ENCODE assay signal across 9 cellular contexts in genomic region chr3:53238051-53238850, GRCh38. TPM values are rescaled to one million over a fixed set of nuclear protein-coding genes. Genes with fewer than 3 reads are reported as not detected.
DNase-seq lines count a peak whose midpoint lies in the region; ATAC-seq and TF ChIP-seq lines count a peak whose summit lies in the region.
"Had no signal": no experiment of that assay in that cellular context is flagged by ENCODE, and none has a peak within 500 bp of the region (broad histone marks: within the 10 kb centered on the region; RNA-seq: fewer than 3 reads in every experiment).

No MANE protein-coding gene starts in this region.

- ATAC-seq in SK-N-SH treated with all-trans-retinoic acid at 6 μM for 48 hours (peak; percentile 93), HG02970 (IDR thresholded peaks at IDR 0.05; ENCODE audit: low FRiP score, unreplicated experiment) (no peak)

- H3K4me3 ChIP-seq in foreskin fibroblast (ENCODE audit: low read depth in 1 of 2, low read length in 2 of 2) = no peak overlapping the region

- DNase-seq in NCI-H1105 treated with DMSO at 0.1 percent for 48 hours (lab: John Stamatoyannopoulos, UW) (peak; percentile 18), NCI-H1105 (lab: John Stamatoyannopoulos, UW) (no peak), foreskin fibroblast (peak; percentile 86 to 93), smooth muscle cell of the brain vasculature (ENCODE audit: low read depth, low spot score) (peak; percentile 60), occipital lobe (lab: John Stamatoyannopoulos, UW) (no peak)
- DNase-seq in stimulated activated naive CD4-positive, alpha-beta T cell treated with Interleukin-2 at 50 U/mL for 16 hours (lab: John Stamatoyannopoulos, UW) = no peak
- DNase-seq: immature natural killer cell had no signal

- no peak for TF ChIP-seq CTCF in foreskin fibroblast (IDR thresholded peaks at IDR 0.05; ENCODE audit: low read depth, low read length)

TF ChIP-seq in SK-N-SH treated with all-trans-retinoic acid at 6 μM for 48 hours, 23 proteins besides CTCF, POLR2A, EP300 and RAD21:
- TF ChIP-seq ZFP3 (CRISPR knock-in tag; IDR thresholded peaks at IDR 0.05) (peak; percentile 51; the same call in 1 of the 2 replicates), CSDC2 (CRISPR knock-in tag; IDR thresholded peaks at IDR 0.05) (peak; percentile 32; the same call in 1 of the 2 replicates), POU6F1 (CRISPR knock-in tag; IDR thresholded peaks at IDR 0.05; ENCODE audit: borderline replicate concordance, low read depth) (no peak), ZFP30 (CRISPR knock-in tag; IDR thresholded peaks at IDR 0.05) (0 out of 2 replicates have a peak, but pooled peaks have one; percentile 24), ISL1 (CRISPR knock-in tag; IDR thresholded peaks at IDR 0.05) (peak; percentile 78)
- TF ChIP-seq, protein P1, sequence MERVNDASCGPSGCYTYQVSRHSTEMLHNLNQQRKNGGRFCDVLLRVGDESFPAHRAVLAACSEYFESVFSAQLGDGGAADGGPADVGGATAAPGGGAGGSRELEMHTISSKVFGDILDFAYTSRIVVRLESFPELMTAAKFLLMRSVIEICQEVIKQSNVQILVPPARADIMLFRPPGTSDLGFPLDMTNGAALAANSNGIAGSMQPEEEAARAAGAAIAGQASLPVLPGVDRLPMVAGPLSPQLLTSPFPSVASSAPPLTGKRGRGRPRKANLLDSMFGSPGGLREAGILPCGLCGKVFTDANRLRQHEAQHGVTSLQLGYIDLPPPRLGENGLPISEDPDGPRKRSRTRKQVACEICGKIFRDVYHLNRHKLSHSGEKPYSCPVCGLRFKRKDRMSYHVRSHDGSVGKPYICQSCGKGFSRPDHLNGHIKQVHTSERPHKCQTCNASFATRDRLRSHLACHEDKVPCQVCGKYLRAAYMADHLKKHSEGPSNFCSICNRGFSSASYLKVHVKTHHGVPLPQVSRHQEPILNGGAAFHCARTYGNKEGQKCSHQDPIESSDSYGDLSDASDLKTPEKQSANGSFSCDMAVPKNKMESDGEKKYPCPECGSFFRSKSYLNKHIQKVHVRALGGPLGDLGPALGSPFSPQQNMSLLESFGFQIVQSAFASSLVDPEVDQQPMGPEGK (CRISPR knock-in tag; IDR thresholded peaks at IDR 0.05; ENCODE audit: borderline replicate concordance) = no peak

RNA-seq across cellular contexts. Expression of gene TKT, which starts 17.6 kb away (rescaled TPM):
- 157 TPM for total RNA-seq in occipital lobe

Comparison
In these comparisons a context has a peak if more than half of its experiments do, and no peak if none do; other contexts are left out.
1. DNase-seq: peak in NCI-H1105 treated with DMSO at 0.1 percent for 48 hours (single experiment), foreskin fibroblast (2 of 2) and smooth muscle cell of the brain vasculature (single experiment); none in NCI-H1105 (single experiment), stimulated activated naive CD4-positive, alpha-beta T cell treated with Interleukin-2 at 50 U/mL for 16 hours (single experiment) and occipital lobe (single experiment).